Comparison of ENCODE assay signal across 32 cellular contexts in genomic region chr13:78623132-78623531, GRCh38. TPM values are rescaled to one million over a fixed set of nuclear protein-coding genes. Genes with fewer than 3 reads are reported as not detected.
A peak's percentile ranks its signal among the peaks of the same experiment; 100 is the strongest.
DNase-seq lines count a peak whose midpoint lies in the region; ATAC-seq and TF ChIP-seq lines count a peak whose summit lies in the region.
"Had no signal": no experiment of that assay in that cellular context is flagged by ENCODE, and none has a peak within 500 bp of the region (broad histone marks: within the 10 kb centered on the region; RNA-seq: fewer than 3 reads in every experiment).

No MANE protein-coding gene starts in this region.

- POLR2A ChIA-PET in HEK293 (lab: Yijun Ruan, JAX) (no interaction called here), HEK293T (lab: Yijun Ruan, JAX) (interaction anchor here (1.3 kb wide), 1 partner anchor 13 kb away, joined by 4 read pairs; no protein-coding TSS in a partner anchor)

- DNase-seq in HEK293T (ENCODE audit: extremely low spot score) (no peak), NCI-H345 treated with DMSO at 0.1 percent for 48 hours (lab: John Stamatoyannopoulos, UW; ENCODE audit: unreplicated experiment) (no peak), T-helper 17 cell (no peak)
- DNase-seq: 8988T; ACHN; AML-193; BE2C; C1 segment of cervical spinal cord; Caco-2; Calu3; CD4-positive, alpha-beta memory T cell; CD4-positive, alpha-beta T cell; CD4-positive, CD25-positive, alpha-beta regulatory T cell; CD8-positive, alpha-beta memory T cell; CD8-positive, alpha-beta T cell; COR-L47; DMS 273 treated with DMSO at 0.1 percent for 48 hours; DMS153; DMS53; DMS79; DMS79 treated with DMSO at 0.1 percent for 48 hours; DND-41; EL had no signal

- ATAC-seq in T-helper 17 cell = no peak
- ATAC-seq: A549; CD8-positive, alpha-beta T cell had no signal

- no peaks in the 10 kb centered on the region for H3K27me3 Mint-ChIP-seq in T-helper 17 cell
- H3K27me3 Mint-ChIP-seq: B cell; CD4-positive, alpha-beta memory T cell; CD4-positive, alpha-beta T cell; CD4-positive, CD25-positive, alpha-beta regulatory T cell had no signal

- H3K4me1 Mint-ChIP-seq in T-helper 17 cell = peaks cover 13% of the 10 kb centered on the region
- H3K4me1 Mint-ChIP-seq: B cell, CD14-positive monocyte had no signal

- H3K36me3 Mint-ChIP-seq in T-helper 17 cell (ENCODE audit: low read depth) = peaks cover 27% of the 10 kb centered on the region

- CTCF ChIA-PET in HEK293 (lab: Yijun Ruan, JAX) = no interaction called here
- CTCF ChIA-PET in HEK293T (lab: Yijun Ruan, JAX) = interaction anchor here (0.9 to 2.2 kb wide), 2 partner anchors 9 to 18 kb away, joined by 3 to 5 read pairs; no protein-coding TSS in a partner anchor

- H3K4me3 Mint-ChIP-seq in T-helper 17 cell = no peak overlapping the region
- H3K4me3 Mint-ChIP-seq: B cell; CD14-positive monocyte; CD4-positive, alpha-beta memory T cell; CD4-positive, alpha-beta T cell; CD4-positive, CD25-positive, alpha-beta regulatory T cell; CD8-positive, alpha-beta memory T cell; CD8-positive, alpha-beta T cell had no signal

- H3K4me3 ChIP-seq in HEK293 (ENCODE audit: low read depth, low read length) = no peak overlapping the region
- H3K4me3 ChIP-seq: A549; BLaER1; BLaER1 treated with 17β-estradiol and CSF1 and Interleukin-3, amounts not matched to agents 10 nM and 100 nM had no signal

- H3K9me3 ChIP-seq in HEK293 (ENCODE audit: control insufficient read depth, insufficient read depth, low read depth, low read length) (no peaks in the 10 kb centered on the region), T-helper 17 cell (ENCODE audit: control insufficient read depth, low read length, poor library complexity, severe bottlenecking) (no peaks in the 10 kb centered on the region)
- H3K9me3 ChIP-seq: A549; BE2C; BLaER1; BLaER1 treated with 17β-estradiol and CSF1 and Interleukin-3, amounts not matched to agents 10 nM and 100 nM; Caco-2 had no signal

- no peak for TF ChIP-seq CTCF in HEK293 (tag by site-specific recombination; IDR thresholded peaks at IDR 0.05)

- H3K4me1 ChIP-seq in HEK293 (ENCODE audit: control insufficient read depth, insufficient read depth, low read length) = 0 out of 2 replicates have a peak, but pooled peaks cover 2% of the 10 kb centered on the region
- H3K4me1 ChIP-seq: A549; BE2C; BLaER1; BLaER1 treated with 17β-estradiol and CSF1 and Interleukin-3, amounts not matched to agents 10 nM and 100 nM; Caco-2 had no signal

- peaks cover 0 to 51% of the 10 kb centered on the region in 2 experiments; a peak in 1 of 3 replicates for H3K36me3 ChIP-seq in HEK293 (ENCODE audit: control insufficient read depth in 2 of 2, insufficient read depth in 1 of 2, low read length in 2 of 2)

- no peak overlapping the region for H3K27ac ChIP-seq in HEK293 (ENCODE audit: extremely low read depth, low read depth, low read length)
- H3K27ac ChIP-seq: 22Rv1; A549; BLaER1; BLaER1 treated with 17β-estradiol and CSF1 and Interleukin-3, amounts not matched to agents 10 nM and 100 nM; C4-2B had no signal

- no peak overlapping the region for H3K27ac Mint-ChIP-seq in T-helper 17 cell
- H3K27ac Mint-ChIP-seq: B cell; CD14-positive monocyte; CD4-positive, alpha-beta T cell; CD4-positive, CD25-positive, alpha-beta regulatory T cell; CD8-positive, alpha-beta memory T cell; CD8-positive, alpha-beta T cell had no signal

TF ChIP-seq in HEK293, 187 proteins besides CTCF, POLR2A, EP300 and RAD21:
- TF ChIP-seq ZNF214 (tag by site-specific recombination; IDR thresholded peaks at IDR 0.05; ENCODE audit: borderline replicate concordance) (no peak), ZNF664 (tag by site-specific recombination; IDR thresholded peaks at IDR 0.05) (peak; percentile 93)

TF ChIP-seq in HEK293T, 16 proteins besides CTCF, POLR2A, EP300 and RAD21:
- TF ChIP-seq L3MBTL2 (conservative IDR thresholded peaks at IDR 0.05) = no peak
- peak; percentile 60; the same call in 1 of the 2 replicates for TF ChIP-seq ZNF384 (IDR thresholded peaks at IDR 0.05)
- TF ChIP-seq ARNT (IDR thresholded peaks at IDR 0.05) = no peak
- no peak for TF ChIP-seq CTBP1 (IDR thresholded peaks at IDR 0.05; ENCODE audit: borderline replicate concordance)
- TF ChIP-seq NFRKB (IDR thresholded peaks at IDR 0.05) = no peak
- no peak for TF ChIP-seq FOXM1 (IDR thresholded peaks at IDR 0.05; ENCODE audit: borderline replicate concordance)

RNA-seq across cellular contexts. Expression of gene POU4F1, which starts 19.8 kb away (rescaled TPM):
- under 1 TPM; 0.18 to 0.20 TPM for total RNA-seq in T-helper 17 cell
- total RNA-seq: A172 had no signal

RNA-seq across cellular contexts. Expression of gene OBI1, which starts 35.8 kb away (rescaled TPM):
- 1 to 10 TPM; 2.5 to 4.5 TPM for total RNA-seq in T-helper 17 cell
